ENCODE assay signal across 10 cellular contexts in genomic region chr9:133702798-133703570, GRCh38. TPM values are rescaled to one million over a fixed set of nuclear protein-coding genes. Genes with fewer than 3 reads are reported as not detected.
DNase-seq lines count a peak whose midpoint lies in the region; ATAC-seq and TF ChIP-seq lines count a peak whose summit lies in the region.
"Had no signal": no experiment of that assay in that cellular context is flagged by ENCODE, and none has a peak within 500 bp of the region (broad histone marks: within the 10 kb centered on the region; RNA-seq: fewer than 3 reads in every experiment).

No MANE protein-coding gene starts in this region.

- no peaks in the 10 kb centered on the region for H3K9me3 Mint-ChIP-seq in activated CD4-positive, alpha-beta T cell treated with anti-CD3 and anti-CD28 coated beads, Interleukin-2, amount 10 ng/mL, durations not matched to agents 7 days and 5 days

- POLR2A ChIA-PET in activated CD4-positive, alpha-beta T cell treated with anti-CD3 and anti-CD28 coated beads, Interleukin-2, amount 10 ng/mL, durations not matched to agents 7 days and 5 days (lab: Charles Lee): interaction anchor here (1.0 kb wide), 1 partner anchor 19 kb away, joined by 3 read pairs; no protein-coding TSS in a partner anchor

- no peaks in the 10 kb centered on the region for H3K9me3 ChIP-seq in prostate gland

- no peaks in the 10 kb centered on the region for H3K36me3 ChIP-seq in H7 (replicated peaks; ENCODE audit: control insufficient read depth, insufficient read depth, low read length)
- no peaks in the 10 kb centered on the region for H3K36me3 ChIP-seq in prostate gland

- H3K4me3 Mint-ChIP-seq in activated CD4-positive, alpha-beta T cell treated with anti-CD3 and anti-CD28 coated beads, Interleukin-2, amount 10 ng/mL, durations not matched to agents 7 days and 5 days: peak overlapping the region; percentile 74

- H3K27ac Mint-ChIP-seq in activated CD4-positive, alpha-beta T cell treated with anti-CD3 and anti-CD28 coated beads, Interleukin-2, amount 10 ng/mL, durations not matched to agents 7 days and 5 days: peak overlapping the region; percentile 94

- no peaks in the 10 kb centered on the region for H3K4me1 ChIP-seq in prostate gland (replicated peaks)

- WGBS in prostate gland: 34% methylated on average over 35 of the region's 39 CpGs

- peaks cover 4% of the 10 kb centered on the region for H3K36me3 Mint-ChIP-seq in activated CD4-positive, alpha-beta T cell treated with anti-CD3 and anti-CD28 coated beads, Interleukin-2, amount 10 ng/mL, durations not matched to agents 7 days and 5 days (ENCODE audit: low read depth)
- H3K36me3 Mint-ChIP-seq: brain had no signal

- H3K27me3 Mint-ChIP-seq in activated CD4-positive, alpha-beta T cell treated with anti-CD3 and anti-CD28 coated beads, Interleukin-2, amount 10 ng/mL, durations not matched to agents 7 days and 5 days: no peaks in the 10 kb centered on the region
- H3K27me3 Mint-ChIP-seq: brain had no signal

- CTCF ChIA-PET in activated CD4-positive, alpha-beta T cell treated with anti-CD3 and anti-CD28 coated beads, Interleukin-2, amount 10 ng/mL, durations not matched to agents 7 days and 5 days (lab: Charles Lee): interaction anchor here (1.2 to 2.3 kb wide), 3 partner anchors 10 to 27 kb away, joined by 3 to 16 read pairs (median 5); no protein-coding TSS in a partner anchor

- TF ChIP-seq POLR2A in prostate gland (IDR thresholded peaks at IDR 0.05): no peak

- intact Hi-C loops in prostate gland (cut with DNase I): no loop called here

- peaks cover 41% of the 10 kb centered on the region for H3K4me1 Mint-ChIP-seq in activated CD4-positive, alpha-beta T cell treated with anti-CD3 and anti-CD28 coated beads, Interleukin-2, amount 10 ng/mL, durations not matched to agents 7 days and 5 days

- ATAC-seq in GM18519 (IDR thresholded peaks at IDR 0.05; ENCODE audit: low FRiP score, unreplicated experiment) (no peak), HG02884 (IDR thresholded peaks at IDR 0.05; ENCODE audit: unreplicated experiment) (no peak), HG03460 (IDR thresholded peaks at IDR 0.05; ENCODE audit: unreplicated experiment) (no peak)

- no peaks in the 10 kb centered on the region for H3K27me3 ChIP-seq in H7 (ENCODE audit: control insufficient read depth, insufficient read depth, low read length)
- no peaks in the 10 kb centered on the region for H3K27me3 ChIP-seq in prostate gland (replicated peaks; ENCODE audit: insufficient read depth)

- H3K27ac ChIP-seq in prostate gland: no peak overlapping the region

- TF ChIP-seq CTCF in fibroblast of villous mesenchyme (IDR thresholded peaks at IDR 0.05; ENCODE audit: insufficient read depth, low read depth, low read length) (no peak), prostate gland (IDR thresholded peaks at IDR 0.05) (no peak)

- H3K4me3 ChIP-seq in H7 (ENCODE audit: insufficient read depth, low read depth, low read length): no peak overlapping the region
- peak overlapping the region; percentile 27 for H3K4me3 ChIP-seq in fibroblast of villous mesenchyme (ENCODE audit: low read depth, low read length)
- H3K4me3 ChIP-seq in prostate gland: peak overlapping the region; percentile 1 to 12

- peak; percentile 81 for DNase-seq in H7
- DNase-seq in activated CD4-positive, alpha-beta T cell treated with anti-CD3 and anti-CD28 coated beads, Interleukin-2, amount 10 ng/mL, durations not matched to agents 7 days and 5 days: no peak
- no peak for DNase-seq in fibroblast of villous mesenchyme (ENCODE audit: low read depth)
- no peak for DNase-seq in prostate gland (ENCODE audit: low spot score)
- no peak for DNase-seq in NCI-H748 (lab: John Stamatoyannopoulos, UW; ENCODE audit: unreplicated experiment)
- DNase-seq: islet precursor cell had no signal

RNA-seq across cellular contexts. Expression of gene SARDH, which starts 35.2 kb away (rescaled TPM):
- total RNA-seq in H7 (2014; rRNA removed; shearing (Covaris generic)): 7.3 and 9.9 TPM in 2 replicates
- total RNA-seq in activated CD4-positive, alpha-beta T cell treated with anti-CD3 and anti-CD28 coated beads, Interleukin-2, amount 10 ng/mL, durations not matched to agents 7 days and 5 days: 1 to 10 TPM; 1.9 TPM
- total RNA-seq in fibroblast of villous mesenchyme: 5.5 and 6.0 TPM in 2 replicates
- 1 to 10 TPM; 6.7 to 7.2 TPM for total RNA-seq in prostate gland
